20 cellular contexts compared by ENCODE assay signal in the genomic region with DNA sequence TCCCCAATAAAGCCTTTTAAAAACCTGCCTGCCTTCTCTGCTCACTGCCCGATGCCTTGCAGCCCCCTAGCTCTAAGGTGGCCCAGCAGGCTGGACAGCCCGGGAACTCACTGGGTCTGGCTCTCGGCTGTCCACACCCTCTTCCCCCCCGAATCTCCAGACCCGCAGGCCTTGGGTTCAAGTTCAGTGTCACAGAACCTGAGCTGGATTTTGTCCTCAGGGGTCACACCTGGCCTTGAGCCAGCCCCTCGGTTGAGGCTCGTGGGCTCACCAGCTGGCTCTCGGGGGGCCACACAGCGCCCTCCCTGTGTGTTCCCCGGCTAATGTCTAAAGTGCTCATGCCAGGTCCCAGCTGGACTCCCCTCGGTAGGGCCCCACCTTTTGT. TPM values are rescaled to one million over a fixed set of nuclear protein-coding genes. Genes with fewer than 3 reads are reported as not detected.
DNase-seq lines count a peak whose midpoint lies in the region; ATAC-seq and TF ChIP-seq lines count a peak whose summit lies in the region.
"Had no signal": no experiment of that assay in that cellular context is flagged by ENCODE, and none has a peak within 500 bp of the region (broad histone marks: within the 10 kb centered on the region; RNA-seq: fewer than 3 reads in every experiment).

No MANE protein-coding gene starts in this region.

- peaks cover 35% of the 10 kb centered on the region for H3K79me2 ChIP-seq in neural progenitor cell (ENCODE audit: low read depth)

- H3K27ac ChIP-seq in cardiac muscle cell (peak overlapping the region; percentile 82), right atrium auricular region (peak overlapping the region in 1 of 2 donors; percentile 48), neural progenitor cell (no peak overlapping the region), vagina (peak overlapping the region; percentile 40)
- H3K27ac ChIP-seq: GM23248, uterus had no signal

- H3K4me3 ChIP-seq in cardiac muscle cell (no peak overlapping the region), right atrium auricular region (no peak overlapping the region), neural progenitor cell (no peak overlapping the region), vagina (no peak overlapping the region)
- H3K4me3 ChIP-seq: GM23248, mucosa of descending colon, PC-9, uterus had no signal

- peaks cover 10% of the 10 kb centered on the region for H3K4me1 Mint-ChIP-seq in central memory CD8-positive, alpha-beta T cell
- H3K4me1 Mint-ChIP-seq in neural progenitor cell = peaks cover 30% of the 10 kb centered on the region

- no peak overlapping the region for H2AFZ ChIP-seq in neural progenitor cell (replicated peaks)
- H2AFZ ChIP-seq: GM23248, PC-9 had no signal

- H3K4me1 ChIP-seq in cardiac muscle cell (ENCODE audit: low read depth) = peaks cover 13% of the 10 kb centered on the region
- peaks cover 0 to 22% of the 10 kb centered on the region in 2 donors for H3K4me1 ChIP-seq in right atrium auricular region
- peaks cover 2% of the 10 kb centered on the region for H3K4me1 ChIP-seq in neural progenitor cell
- peaks cover 19% of the 10 kb centered on the region for H3K4me1 ChIP-seq in vagina

- H3K9me3 ChIP-seq in cardiac muscle cell (ENCODE audit: low read depth) (no peaks in the 10 kb centered on the region), right atrium auricular region (no peaks in the 10 kb centered on the region), neural progenitor cell (ENCODE audit: low read depth) (no peaks in the 10 kb centered on the region), vagina (no peaks in the 10 kb centered on the region)
- H3K9me3 ChIP-seq: mucosa of descending colon, uterus had no signal

- peaks cover 90% of the 10 kb centered on the region for H3F3A ChIP-seq in neural progenitor cell (ENCODE audit: low read depth)

- intact Hi-C loops in vagina (cut with DNase I) = loop anchor here (5.0 kb wide), 1 partner anchor 43 kb away; a partner anchor contains a TSS

- H3K27ac Mint-ChIP-seq in central memory CD8-positive, alpha-beta T cell (ENCODE audit: low read depth) = peak overlapping the region; percentile 69
- H3K27ac Mint-ChIP-seq in neural progenitor cell = no peak overlapping the region
- H3K27ac Mint-ChIP-seq: progenitor cell of endocrine pancreas had no signal

- no peak overlapping the region for H3K4me3 Mint-ChIP-seq in central memory CD8-positive, alpha-beta T cell
- H3K4me3 Mint-ChIP-seq in neural progenitor cell = peak overlapping the region; percentile 65
- H3K4me3 Mint-ChIP-seq: immature natural killer cell had no signal

- peaks cover 24% of the 10 kb centered on the region for H3K36me3 Mint-ChIP-seq in central memory CD8-positive, alpha-beta T cell (ENCODE audit: insufficient read depth)
- H3K36me3 Mint-ChIP-seq in neural progenitor cell = peaks cover 28% of the 10 kb centered on the region

- ATAC-seq in central memory CD8-positive, alpha-beta T cell (replicated peaks; ENCODE audit: extremely low read depth, poor library complexity, severe bottlenecking) = no peak
- no peak for ATAC-seq in GM18868 (IDR thresholded peaks at IDR 0.05; ENCODE audit: unreplicated experiment)
- ATAC-seq in HG02852 (IDR thresholded peaks at IDR 0.05; ENCODE audit: unreplicated experiment) = no peak

- no peak for TF ChIP-seq POLR2A in vagina (IDR thresholded peaks at IDR 0.05)

- no peak overlapping the region for H3K9ac ChIP-seq in neural progenitor cell
- H3K9ac ChIP-seq: GM23248 had no signal

- H3K4me2 ChIP-seq in neural progenitor cell = no peak overlapping the region
- H3K4me2 ChIP-seq: PC-9 had no signal

- DNase-seq in cardiac muscle cell (ENCODE audit: low read depth in 1 of 2, low spot score in 1 of 2) (no peak), right atrium auricular region (ENCODE audit: low spot score) (no peak), neural progenitor cell (ENCODE audit: low spot score) (no peak), vagina (ENCODE audit: extremely low spot score in 2 of 2) (no peak), mesenteric fat pad (ENCODE audit: low spot score) (no peak)
- DNase-seq in central memory CD8-positive, alpha-beta T cell (ENCODE audit: low spot score in 2 of 2) = no peak
- DNase-seq: activated CD8-positive, alpha-beta memory T cell treated with anti-CD3 and anti-CD28 coated beads for 24 hours; activated effector memory CD4-positive, alpha-beta T cell treated with Interleukin-2 at 50 U/mL for 16 hours; COR-L47; immature natural killer cell; KG1; NCI-H1436; PC-9 had no signal

- H3K36me3 ChIP-seq in cardiac muscle cell (peaks cover 45% of the 10 kb centered on the region), right atrium auricular region (peaks cover 81% of the 10 kb centered on the region), neural progenitor cell (no peaks in the 10 kb centered on the region), vagina (peaks cover 0 to 60% of the 10 kb centered on the region in 2 donors)
- H3K36me3 ChIP-seq: uterus had no signal

- H4K20me1 ChIP-seq in neural progenitor cell (ENCODE audit: low read depth) = peaks cover 96% of the 10 kb centered on the region

- no peaks in the 10 kb centered on the region for H3K9me3 Mint-ChIP-seq in central memory CD8-positive, alpha-beta T cell
- no peaks in the 10 kb centered on the region for H3K9me3 Mint-ChIP-seq in neural progenitor cell
- H3K9me3 Mint-ChIP-seq: immature natural killer cell had no signal

- no peaks in the 10 kb centered on the region for H3K27me3 Mint-ChIP-seq in central memory CD8-positive, alpha-beta T cell
- peaks cover 20% of the 10 kb centered on the region for H3K27me3 Mint-ChIP-seq in neural progenitor cell (ENCODE audit: insufficient read depth, low read depth)
- H3K27me3 Mint-ChIP-seq: progenitor cell of endocrine pancreas had no signal

- no peaks in the 10 kb centered on the region for H3K27me3 ChIP-seq in cardiac muscle cell
- no peaks in the 10 kb centered on the region for H3K27me3 ChIP-seq in right atrium auricular region
- no peaks in the 10 kb centered on the region for H3K27me3 ChIP-seq in neural progenitor cell
- H3K27me3 ChIP-seq in vagina = no peaks in the 10 kb centered on the region
- H3K27me3 ChIP-seq: uterus had no signal

- TF ChIP-seq CTCF in cardiac muscle cell (IDR thresholded peaks at IDR 0.05; ENCODE audit: low read depth, low read length) = no peak
- TF ChIP-seq CTCF in right atrium auricular region (IDR thresholded peaks at IDR 0.05) = no peak
- TF ChIP-seq CTCF in neural progenitor cell (IDR thresholded peaks at IDR 0.05) = no peak
- TF ChIP-seq CTCF in vagina (IDR thresholded peaks at IDR 0.05) = no peak

RNA-seq across cellular contexts. Expression of a gene that starts 6.7 kb away (rescaled TPM):
- total RNA-seq in cardiac muscle cell = 73.8 and 74.5 TPM in 2 replicates
- polyA plus RNA-seq in cardiac muscle cell = 69.7 and 98.4 TPM in 2 replicates
- 10 to 100 TPM; 29.2 to 32.5 TPM for total RNA-seq in right atrium auricular region
- total RNA-seq in neural progenitor cell (ENCODE audit: low replicate concordance) = 41.1 and 72.4 TPM in 2 replicates
- total RNA-seq in vagina = 40.3 TPM
- 57.6 TPM for total RNA-seq in mesenteric fat pad

RNA-seq across cellular contexts. Expression of a gene that starts 9.7 kb away (rescaled TPM):
- total RNA-seq in cardiac muscle cell (290 and 380 TPM in 2 replicates), right atrium auricular region (10 to 100 TPM; 64.6 to 81.0 TPM), neural progenitor cell (ENCODE audit: low replicate concordance) (63.5 and 218 TPM in 2 replicates), vagina (109 TPM), mesenteric fat pad (99.4 TPM)
- polyA plus RNA-seq in cardiac muscle cell = 445 and 583 TPM in 2 replicates

RNA-seq across cellular contexts. Expression of a gene that starts 16.4 kb away (rescaled TPM):
- 27.5 and 36.9 TPM in 2 replicates for total RNA-seq in cardiac muscle cell
- 45.4 and 66.2 TPM in 2 replicates for polyA plus RNA-seq in cardiac muscle cell
- 10 to 100 TPM; 20.6 to 25.8 TPM for total RNA-seq in right atrium auricular region
- total RNA-seq in neural progenitor cell (ENCODE audit: low replicate concordance) = 2.3 and 13.6 TPM in 2 replicates
- total RNA-seq in vagina = 16.9 TPM
- 38.8 TPM for total RNA-seq in mesenteric fat pad

RNA-seq across cellular contexts. Expression of a gene that starts 16.8 kb away (rescaled TPM):
- total RNA-seq in cardiac muscle cell (25.4 and 26.8 TPM in 2 replicates), right atrium auricular region (10 to 100 TPM; 20.4 to 27.5 TPM), neural progenitor cell (ENCODE audit: low replicate concordance) (10.4 and 15.9 TPM in 2 replicates), vagina (34.9 TPM), mesenteric fat pad (39.9 TPM)
- polyA plus RNA-seq in cardiac muscle cell = 38.0 and 52.5 TPM in 2 replicates

RNA-seq across cellular contexts. Expression of a gene that starts 36.0 kb away (rescaled TPM):
- total RNA-seq in cardiac muscle cell (0.63 TPM in 1 of 2 replicates, not detected in the other), right atrium auricular region (under 1 TPM in 1 of 2 donors, not detected in 1; 0.43 TPM), neural progenitor cell (ENCODE audit: low replicate concordance) (0.56 TPM in 1 of 2 replicates, not detected in the other), vagina (not detected), mesenteric fat pad (2.3 TPM)
- polyA plus RNA-seq in cardiac muscle cell = 0.40 TPM in 1 of 2 replicates, not detected in the other
- total RNA-seq: GM23248, NCI-H460, PC-9 had no signal
